Comparison of ENCODE assay signal across 22 cellular contexts in genomic region chr14:57960946-57961792, GRCh38.
"Had no signal": no experiment of that assay in that cellular context is flagged by ENCODE, and none has a peak within 500 bp of the region (broad histone marks: within the 10 kb centered on the region; RNA-seq: fewer than 3 reads in every experiment).

No MANE protein-coding gene starts in this region.

- H3K9me3 ChIP-seq: breast epithelium, upper lobe of left lung had no signal

- H3K4me1 ChIP-seq: breast epithelium, upper lobe of left lung had no signal

- H3K4me3 ChIP-seq: breast epithelium, upper lobe of left lung had no signal

- H3K27ac ChIP-seq: breast epithelium, upper lobe of left lung had no signal

- H3K36me3 ChIP-seq: breast epithelium, upper lobe of left lung had no signal

- H3K27me3 ChIP-seq: breast epithelium, upper lobe of left lung had no signal

- DNase-seq: activated CD4-positive, alpha-beta T cell treated with anti-CD3 and anti-CD28 coated beads, Interleukin-2, amount 50 U/mL, for 1 hour; activated CD4-positive, CD25-positive, alpha-beta regulatory T cell treated with anti-CD3 and anti-CD28 coated beads, Interleukin-2, amount 50 U/mL, for 72 hours; activated CD8-positive, alpha-beta memory T cell treated with anti-CD3 and anti-CD28 coated beads, Interleukin-2, amount 50 U/mL, for 4 hours; activated effector memory CD4-positive, alpha-beta T cell treated with Interleukin-2 at 50 U/mL for 16 hours; activated naive CD4-positive, alpha-beta T cell treated with anti-CD3 and anti-CD28 coated beads, Interleukin-2, amount 10 ng/mL, durations not matched to agents 7 days and 5 days; activated naive CD8-positive, alpha-beta T cell treated with anti-CD3 and anti-CD28 coated beads, Interleukin-2, amount 50 U/mL, for 24 hours; activated T-cell treated with anti-CD3 and anti-CD28 coated beads, Interleukin-2, amount 50 U/mL, for 4 hours; anterior cingulate cortex; effector CD8-positive, alpha-beta T cell; mesenchymal stem cell; natural killer cell; occipital lobe; posterior cingulate gyrus; retina; stimulated activated CD4-positive, alpha-beta T cell treated with anti-CD3 and anti-CD28 coated beads, Interleukin-12 subunit alpha, Interleukin-12 subunit beta, amount 100 ng/mL, for 4 hours; stimulated activated CD4-positive, alpha-beta T cell treated with anti-CD3 and anti-CD28 coated beads, Interleukin-1b, Interleukin-23, amount 100 ng/mL, for 48 hours; stimulated activated naive CD8-positive, alpha-beta T cell treated with anti-CD3 and anti-CD28 coated beads, Interleukin-15, Interleukin-2, amounts not matched to agents 100 U/mL and 50 U/mL, for 24 hours; T-cell; T-helper 9 cell; upper lobe of left lung had no signal

- ATAC-seq: activated naive CD8-positive, alpha-beta T cell treated with anti-CD3 and anti-CD28 coated beads, Interleukin-2, amount 50 U/mL, for 24 hours; activated T-cell treated with anti-CD3 and anti-CD28 coated beads, Interleukin-2, amount 50 U/mL, for 4 hours; natural killer cell; SK-N-SH treated with all-trans-retinoic acid at 6 μM for 48 hours; T-cell had no signal
